ENCODE assay signal across 11 cellular contexts in genomic region chr1:209590405-209590804, GRCh38. TPM values are rescaled to one million over a fixed set of nuclear protein-coding genes. Genes with fewer than 3 reads are reported as not detected.
DNase-seq lines count a peak whose midpoint lies in the region; ATAC-seq and TF ChIP-seq lines count a peak whose summit lies in the region.
"Had no signal": no experiment of that assay in that cellular context is flagged by ENCODE, and none has a peak within 500 bp of the region (broad histone marks: within the 10 kb centered on the region; RNA-seq: fewer than 3 reads in every experiment).

No MANE protein-coding gene starts in this region.

- no peak overlapping the region for H3K27ac Mint-ChIP-seq in type B pancreatic cell

- H3K36me3 Mint-ChIP-seq in type B pancreatic cell = no peaks in the 10 kb centered on the region

- peak; percentile 46 for TF ChIP-seq CTCF in cardiac fibroblast (IDR thresholded peaks at IDR 0.05; ENCODE audit: low read depth, low read length)
- TF ChIP-seq CTCF in type B pancreatic cell (conservative IDR thresholded peaks at IDR 0.05) = peak; percentile 54
- no peak for TF ChIP-seq CTCF in GM13977 (IDR thresholded peaks at IDR 0.05; ENCODE audit: extremely low read depth, insufficient read depth, missing control alignments)

- H3K4me3 ChIP-seq in cardiac fibroblast (replicated peaks in 1 of 2; ENCODE audit: low read depth in 2 of 2, low read length in 2 of 2) = no peak overlapping the region
- H3K4me3 ChIP-seq: BLaER1, lung had no signal

- ATAC-seq in HG03095 (IDR thresholded peaks at IDR 0.05; ENCODE audit: unreplicated experiment) = no peak

- H3K27me3 Mint-ChIP-seq in type B pancreatic cell = peaks cover 25% of the 10 kb centered on the region

- no peak overlapping the region for H3K4me3 Mint-ChIP-seq in type B pancreatic cell

- no peaks in the 10 kb centered on the region for H3K4me1 Mint-ChIP-seq in type B pancreatic cell (ENCODE audit: unreplicated experiment)

- DNase-seq in NCI-H510A treated with DMSO at 0.1 percent for 48 hours (lab: John Stamatoyannopoulos, UW) (peak; percentile 30), NCI-H510A (lab: John Stamatoyannopoulos, UW) (no peak), cardiac fibroblast (ENCODE audit: low read depth in 2 of 2) (peak in 1 of 2 donors; percentile 23), islet precursor cell (peak; percentile 71), type B pancreatic cell (ENCODE audit: extremely low spot score, unreplicated experiment) (no peak), COLO668 (lab: John Stamatoyannopoulos, UW; ENCODE audit: unreplicated experiment) (no peak), GM13977 (ENCODE audit: low spot score) (no peak)
- DNase-seq: stimulated activated CD4-positive, alpha-beta T cell treated with anti-CD3 and anti-CD28 coated beads, Interleukin-4, amount 100 ng/mL, for 24 hours had no signal

- in situ Hi-C loops in GM13977 (cut with MboI; ENCODE audit: low pct_unique_long_range_greater_than_20kb, low sequenced_read_pairs, unreplicated experiment) = no loop called here

- H3K9me3 Mint-ChIP-seq in type B pancreatic cell = no peaks in the 10 kb centered on the region

RNA-seq across cellular contexts. Expression of gene CAMK1G, which starts 6.9 kb away (rescaled TPM):
- total RNA-seq in type B pancreatic cell (ENCODE audit: low replicate concordance) = 2.0 and 9.4 TPM in 2 replicates

Comparison
In these comparisons a context has a peak if more than half of its experiments do, and no peak if none do; other contexts are left out.
1. DNase-seq: peak in NCI-H510A treated with DMSO at 0.1 percent for 48 hours (single experiment) and islet precursor cell (single experiment); none in NCI-H510A (single experiment), type B pancreatic cell (single experiment), COLO668 (single experiment) and GM13977 (single experiment).